In the genomic region with DNA sequence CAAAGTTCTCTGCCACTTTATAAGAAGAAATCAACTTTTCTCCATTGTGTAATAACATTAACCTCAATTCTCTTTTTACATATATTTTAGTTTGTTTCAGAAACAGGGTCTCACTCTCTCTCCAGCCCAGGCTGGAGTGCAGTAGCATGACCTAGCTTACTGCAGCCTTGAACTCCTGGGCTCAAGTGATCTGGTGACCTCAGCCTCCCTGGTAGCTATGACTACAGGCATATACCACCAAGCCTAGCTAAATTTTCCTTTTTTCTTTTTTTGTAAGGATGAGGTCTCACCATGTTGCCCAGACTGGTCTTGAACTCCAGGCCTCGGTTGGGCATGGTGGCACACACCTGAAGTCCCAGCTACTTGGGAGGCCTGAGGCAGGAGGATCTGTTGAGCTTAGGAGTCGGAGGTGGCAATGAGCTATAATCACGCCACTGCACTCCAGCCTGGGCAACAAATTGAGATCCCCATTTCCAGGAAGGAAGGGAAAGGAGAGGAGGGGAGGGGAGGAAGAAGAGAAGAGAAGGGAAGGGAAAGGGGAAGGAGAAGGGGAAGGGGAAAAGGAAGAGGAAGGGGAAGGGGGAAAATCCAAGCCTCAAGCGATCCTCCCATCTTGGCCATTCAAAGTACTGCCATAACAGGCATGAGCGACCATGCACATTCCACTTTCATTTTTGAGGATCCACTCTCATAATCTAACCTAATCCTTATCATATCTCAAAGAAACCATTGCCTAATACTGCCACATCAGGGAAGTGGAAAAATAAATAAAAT, we compare ENCODE assay signal across 7 cellular contexts. TPM values are rescaled to one million over a fixed set of nuclear protein-coding genes. Genes with fewer than 3 reads are reported as not detected.
"Had no signal": no experiment of that assay in that cellular context is flagged by ENCODE, and none has a peak within 500 bp of the region (broad histone marks: within the 10 kb centered on the region; RNA-seq: fewer than 3 reads in every experiment).

No MANE protein-coding gene starts in this region.

- FAIRE-seq: HTR-8/SVneo had no signal

- DNase-seq: GM23248, GOT3, H7, KG1 had no signal

- H2AFZ ChIP-seq: GM23248 had no signal

- ATAC-seq: HCT116 had no signal

- H3K4me3 ChIP-seq: GM23248, HAP-1 had no signal

- H3K27ac ChIP-seq: GM23248 had no signal

- H3K9ac ChIP-seq: GM23248 had no signal

- H3K4me1 ChIP-seq: HAP-1 had no signal

RNA-seq across cellular contexts. Expression of a gene that starts 24.6 kb away (rescaled TPM):
- total RNA-seq: H7 had no signal
